In the genomic region with DNA sequence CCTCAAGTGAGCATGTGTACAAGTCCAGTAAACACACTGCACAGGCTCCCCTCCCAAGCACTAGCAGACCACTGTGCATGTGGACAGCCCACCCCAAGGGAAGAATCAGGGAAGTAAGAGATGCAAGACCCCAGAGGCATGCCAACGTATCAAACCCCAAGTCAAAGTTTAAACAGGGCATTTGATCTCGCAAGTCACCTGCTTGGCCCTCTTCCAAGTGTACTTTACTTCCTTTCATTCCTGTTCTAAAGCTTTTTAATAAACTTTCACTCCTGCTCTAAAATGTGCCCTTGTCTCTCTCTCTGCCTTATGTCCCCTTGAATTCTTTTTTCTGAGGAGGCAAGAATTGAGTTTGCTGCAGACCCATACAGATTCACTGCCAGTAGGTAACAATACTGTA, we compare ENCODE assay signal across 1 cellular context.
A peak's percentile ranks its signal among the peaks of the same experiment; 100 is the strongest.
TF ChIP-seq lines count a peak whose summit lies in the region.

No MANE protein-coding gene starts in this region.

TF ChIP-seq in K562, 482 proteins besides CTCF, POLR2A, EP300 and RAD21:
- TF ChIP-seq JUND (IDR thresholded peaks at IDR 0.05; ENCODE audit: borderline replicate concordance, low read depth, low read length) (no peak), JUND (tag; IDR thresholded peaks at IDR 0.05; ENCODE audit: borderline replicate concordance, low read depth, low read length) (no peak), RBM15 (IDR thresholded peaks at IDR 0.05; ENCODE audit: insufficient read depth, low read length) (no peak), KAT8 (IDR thresholded peaks at IDR 0.05; ENCODE audit: low read depth) (no peak), BCL6 (CRISPR knock-in tag; IDR thresholded peaks at IDR 0.05) (no peak), NFIC (IDR thresholded peaks at IDR 0.05) (peak; percentile 51; the same call in 1 of the 2 replicates)
- TF ChIP-seq, protein P1, sequence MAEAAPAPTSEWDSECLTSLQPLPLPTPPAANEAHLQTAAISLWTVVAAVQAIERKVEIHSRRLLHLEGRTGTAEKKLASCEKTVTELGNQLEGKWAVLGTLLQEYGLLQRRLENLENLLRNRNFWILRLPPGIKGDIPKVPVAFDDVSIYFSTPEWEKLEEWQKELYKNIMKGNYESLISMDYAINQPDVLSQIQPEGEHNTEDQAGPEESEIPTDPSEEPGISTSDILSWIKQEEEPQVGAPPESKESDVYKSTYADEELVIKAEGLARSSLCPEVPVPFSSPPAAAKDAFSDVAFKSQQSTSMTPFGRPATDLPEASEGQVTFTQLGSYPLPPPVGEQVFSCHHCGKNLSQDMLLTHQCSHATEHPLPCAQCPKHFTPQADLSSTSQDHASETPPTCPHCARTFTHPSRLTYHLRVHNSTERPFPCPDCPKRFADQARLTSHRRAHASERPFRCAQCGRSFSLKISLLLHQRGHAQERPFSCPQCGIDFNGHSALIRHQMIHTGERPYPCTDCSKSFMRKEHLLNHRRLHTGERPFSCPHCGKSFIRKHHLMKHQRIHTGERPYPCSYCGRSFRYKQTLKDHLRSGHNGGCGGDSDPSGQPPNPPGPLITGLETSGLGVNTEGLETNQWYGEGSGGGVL (CRISPR knock-in tag; IDR thresholded peaks at IDR 0.05): no peak
- TF ChIP-seq, protein P2, sequence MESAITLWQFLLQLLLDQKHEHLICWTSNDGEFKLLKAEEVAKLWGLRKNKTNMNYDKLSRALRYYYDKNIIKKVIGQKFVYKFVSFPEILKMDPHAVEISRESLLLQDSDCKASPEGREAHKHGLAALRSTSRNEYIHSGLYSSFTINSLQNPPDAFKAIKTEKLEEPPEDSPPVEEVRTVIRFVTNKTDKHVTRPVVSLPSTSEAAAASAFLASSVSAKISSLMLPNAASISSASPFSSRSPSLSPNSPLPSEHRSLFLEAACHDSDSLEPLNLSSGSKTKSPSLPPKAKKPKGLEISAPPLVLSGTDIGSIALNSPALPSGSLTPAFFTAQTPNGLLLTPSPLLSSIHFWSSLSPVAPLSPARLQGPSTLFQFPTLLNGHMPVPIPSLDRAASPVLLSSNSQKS (CRISPR knock-in tag; IDR thresholded peaks at IDR 0.05): no peak
